ENCODE assay signal across 8 cellular contexts in the genomic region with DNA sequence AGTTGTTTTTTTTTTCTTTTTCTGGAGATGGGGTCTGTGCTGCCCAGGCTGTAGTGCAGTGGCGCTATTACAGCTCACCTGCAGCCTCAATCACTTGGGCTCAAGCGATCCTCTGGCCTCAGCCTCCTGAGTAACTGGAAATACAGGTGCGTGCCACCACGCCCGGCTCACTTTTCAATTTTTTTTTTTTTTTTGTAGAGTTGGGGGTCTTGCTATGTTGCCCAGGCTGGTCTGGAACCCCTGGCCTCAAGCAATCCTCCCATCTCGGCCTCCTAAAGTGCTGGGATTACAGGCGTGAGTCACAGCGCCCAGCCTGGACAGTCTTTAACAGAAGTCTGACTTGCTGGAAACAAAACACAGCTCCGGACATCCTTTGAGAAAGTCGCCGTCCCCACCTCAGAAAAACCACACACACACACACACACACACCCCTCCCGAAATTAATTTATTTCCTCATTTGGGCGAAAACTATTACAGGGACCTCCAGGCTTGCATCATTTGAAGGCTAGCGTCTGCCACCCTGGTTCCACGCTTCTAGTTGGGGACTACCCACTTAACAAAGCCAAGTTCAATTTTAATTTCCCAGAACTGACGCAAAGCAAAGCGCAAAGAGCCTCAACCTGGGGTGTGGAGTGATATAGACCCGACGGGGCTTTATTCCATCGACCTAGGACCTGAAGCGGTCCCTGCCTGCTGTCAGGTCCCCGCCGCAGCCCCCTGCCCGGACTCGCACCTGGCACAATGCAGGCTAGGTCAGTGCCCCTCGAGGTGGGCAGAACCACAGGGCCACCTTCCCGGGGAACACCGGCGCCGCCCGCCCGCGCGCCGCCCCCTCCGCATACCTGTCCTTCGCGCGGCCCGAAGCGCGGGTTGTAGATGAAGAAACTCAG. TPM values are rescaled to one million over a fixed set of nuclear protein-coding genes. Genes with fewer than 3 reads are reported as not detected.
A peak's percentile ranks its signal among the peaks of the same experiment; 100 is the strongest.
DNase-seq lines count a peak whose midpoint lies in the region; ATAC-seq and TF ChIP-seq lines count a peak whose summit lies in the region.
"Not testable (repeated sequence)": the region's sequence is repeated elsewhere in the genome, so short reads cannot be mapped to it uniquely, and the experiment has no call there.

No MANE protein-coding gene starts in this region.

- H3K27ac Mint-ChIP-seq in brain: peak overlapping the region in 1 of 5 experiments; percentile 72

- not testable (repeated sequence) for H3K79me2 ChIP-seq in ACC112 (ENCODE audit: control insufficient read depth, insufficient read depth, low read length, unreplicated experiment)
- H3K79me2 ChIP-seq in hepatocyte: peaks cover 10% of the 10 kb centered on the region

- H3K4me1 ChIP-seq in ACC112 (ENCODE audit: control insufficient read depth, insufficient read depth, low read length, unreplicated experiment); HAP-1; hepatocyte (ENCODE audit: insufficient read depth); prostate gland (replicated peaks): not testable (repeated sequence)

- H3K36me3 Mint-ChIP-seq in brain: peaks cover 14% of the 10 kb centered on the region

- H3K27me3 ChIP-seq in ACC112 (ENCODE audit: insufficient read depth, low read length); HAP-1 (ENCODE audit: low read depth); hepatocyte; prostate gland (replicated peaks; ENCODE audit: insufficient read depth): not testable (repeated sequence)

- intact Hi-C loops in prostate gland (cut with DNase I): not testable (repeated sequence)

- not testable (repeated sequence) for H3K36me3 ChIP-seq in ACC112 (ENCODE audit: insufficient read depth, low read length); HAP-1 (replicated peaks); hepatocyte (replicated peaks; ENCODE audit: insufficient read depth, low read depth); prostate gland

- H3K4me1 Mint-ChIP-seq in brain: peaks cover 22% of the 10 kb centered on the region

- in situ Hi-C loops in HAP-1 (cut with MboI; ENCODE audit: low sequenced_read_pairs): not testable (repeated sequence)

- peak overlapping the region; percentile 80 to 91 (median 87) for H3K4me3 Mint-ChIP-seq in brain

- TF ChIP-seq POLR2A in prostate gland (IDR thresholded peaks at IDR 0.05): not testable (repeated sequence)

- H3K9me3 Mint-ChIP-seq in brain: not testable (repeated sequence)

- not testable (repeated sequence) for H2AFZ ChIP-seq in ACC112 (ENCODE audit: low read length, unreplicated experiment); hepatocyte

- TF ChIP-seq CTCF in brain (conservative IDR thresholded peaks at IDR 0.05); hepatocyte (IDR thresholded peaks at IDR 0.05; ENCODE audit: poor library complexity); prostate gland (IDR thresholded peaks at IDR 0.05): not testable (repeated sequence)

- ATAC-seq in GM18870 (IDR thresholded peaks at IDR 0.05; ENCODE audit: unreplicated experiment): peak; percentile 44
- ATAC-seq in HG03378 (IDR thresholded peaks at IDR 0.05; ENCODE audit: unreplicated experiment): peak; percentile 39
- peak; percentile 69 for ATAC-seq in SK-N-SH treated with all-trans-retinoic acid at 6 μM for 48 hours

- H4K20me1 ChIP-seq in hepatocyte (ENCODE audit: insufficient read depth, poor library complexity, severe bottlenecking): not testable (repeated sequence)

- not testable (repeated sequence) for H3K9me3 ChIP-seq in HAP-1; hepatocyte (ENCODE audit: low read depth); prostate gland

- H3K4me2 ChIP-seq in hepatocyte: peak overlapping the region; percentile 73

- peak overlapping the region; percentile 67 for H3K4me3 ChIP-seq in ACC112 (ENCODE audit: low read depth, low read length)
- peak overlapping the region; percentile 45 for H3K4me3 ChIP-seq in HAP-1
- not testable (repeated sequence) for H3K4me3 ChIP-seq in hepatocyte
- H3K4me3 ChIP-seq in prostate gland: peak overlapping the region; percentile 55 to 57

- not testable (repeated sequence) for H3K9me2 ChIP-seq in hepatocyte (replicated peaks; ENCODE audit: insufficient read depth)

- peaks cover 24% of the 10 kb centered on the region for H3K27me3 Mint-ChIP-seq in brain

- DNase-seq in HAP-1 (ENCODE audit: low spot score in 2 of 2); hepatocyte (ENCODE audit: low spot score); prostate gland (ENCODE audit: low spot score): not testable (repeated sequence)

- not testable (repeated sequence) for H3K27ac ChIP-seq in ACC112 (ENCODE audit: low read depth, low read length); hepatocyte; prostate gland

- 21% methylated on average over 8 of the region's 42 CpGs for WGBS in hepatocyte (ENCODE audit: low lambda C conversion rate, missing lambda C conversion rate)
- 38% methylated on average over 11 of the region's 42 CpGs for WGBS in prostate gland

RNA-seq across cellular contexts. Expression of a gene that starts 0.6 kb away (rescaled TPM):
- polyA plus RNA-seq in brain (ENCODE audit: insufficient read depth, low read depth, low replicate concordance) (23.8 TPM), hepatocyte (28.9 and 38.9 TPM in 2 replicates)
- total RNA-seq in hepatocyte (16.4 and 25.0 TPM in 2 replicates), prostate gland (10 to 100 TPM; 22.7 to 38.1 TPM)
